Comparison of ENCODE assay signal across 36 cellular contexts in genomic region chr16:4525634-4526277, GRCh38. TPM values are rescaled to one million over a fixed set of nuclear protein-coding genes. Genes with fewer than 3 reads are reported as not detected.
DNase-seq lines count a peak whose midpoint lies in the region; ATAC-seq, FAIRE-seq and TF ChIP-seq lines count a peak whose summit lies in the region.
"Had no signal": no experiment of that assay in that cellular context is flagged by ENCODE, and none has a peak within 500 bp of the region (broad histone marks: within the 10 kb centered on the region; RNA-seq: fewer than 3 reads in every experiment).

No MANE protein-coding gene starts in this region.

- no peaks in the 10 kb centered on the region; the same call in 1 of the 2 replicates for H3K23me2 ChIP-seq in H1 (ENCODE audit: low read depth, low read length)

- no peak overlapping the region for H3K4me3 ChIP-seq in HEK293 (ENCODE audit: low read depth, low read length)
- H3K4me3 ChIP-seq in H1 (ENCODE audit: extremely low read depth in 1 of 4, insufficient read depth in 2 of 4, low read depth in 3 of 4, low read length in 4 of 4), result no peak overlapping the region
- H3K4me3 ChIP-seq: A549, body of pancreas, HAP-1, hepatocyte, tibial artery had no signal

- no peak overlapping the region for H3K23ac ChIP-seq in H1 (ENCODE audit: insufficient read length)

- H2AK5ac ChIP-seq in H1 (ENCODE audit: low read depth, low read length), result no peak overlapping the region

- no peak overlapping the region for H3K56ac ChIP-seq in H1 (replicated peaks; ENCODE audit: insufficient read length, low read depth, low read length)

- H3K14ac ChIP-seq in H1 (ENCODE audit: insufficient read length), result no peak overlapping the region

- peak overlapping the region; percentile 19 for H3K27ac Mint-ChIP-seq in activated CD4-positive, alpha-beta T cell treated with anti-CD3 and anti-CD28 coated beads for 36 hours
- H3K27ac Mint-ChIP-seq: B cell; CD8-positive, alpha-beta memory T cell; T-helper 1 cell treated with Interleukin-12 subunit alpha and Interleukin-12 subunit beta and Interleukin-4 antibody, amounts not matched to agents 30 μg/mL and 1 μg/mL, for 36 hours had no signal

- H2BK5ac ChIP-seq in H1 (ENCODE audit: low read depth, low read length), result no peak overlapping the region

- CTCF ChIA-PET in activated CD4-positive, alpha-beta T cell treated with anti-CD3 and anti-CD28 coated beads for 36 hours (lab: Charles Lee), result interaction anchor here (1.2 to 1.8 kb wide), 3 partner anchors 10 to 22 kb away, joined by 3 to 5 read pairs (median 4); no protein-coding TSS in a partner anchor
- CTCF ChIA-PET in HEK293 (lab: Yijun Ruan, JAX), result interaction anchor here (0.7 to 1.7 kb wide), 2 partner anchors 23 to 24 kb away, joined by 3 to 6 read pairs; no protein-coding TSS in a partner anchor
- CTCF ChIA-PET in H1 (lab: Charles Lee; ENCODE audit: partially characterized antibody), result interaction anchor here (0.7 to 35.4 kb wide), 6 partner anchors 8 to 87 kb away, joined by 3 to 968 read pairs (median 5); partner anchors contain the start of genes C16orf96 and CDIP1

- no peak overlapping the region for H4K8ac ChIP-seq in H1 (ENCODE audit: extremely low read depth, insufficient read depth, low read length)

- peak overlapping the region; percentile 3; the same call in 1 of the 2 replicates for H3K18ac ChIP-seq in H1 (ENCODE audit: extremely low read depth, low read length)

- H3K27me3 Mint-ChIP-seq in activated CD4-positive, alpha-beta T cell treated with anti-CD3 and anti-CD28 coated beads for 36 hours, result no peaks in the 10 kb centered on the region
- H3K27me3 Mint-ChIP-seq: B cell; CD8-positive, alpha-beta memory T cell had no signal

- no peak overlapping the region for H2BK12ac ChIP-seq in H1 (ENCODE audit: low read depth, low read length)

- no peak overlapping the region for H2BK120ac ChIP-seq in H1 (replicated peaks; ENCODE audit: low read depth, low read length)

- no peak overlapping the region for H3K4me2 ChIP-seq in H1 (ENCODE audit: insufficient read depth in 1 of 2, low read depth in 2 of 2, low read length in 2 of 2)
- H3K4me2 ChIP-seq: A549, hepatocyte, KMS-11, SK-N-SH had no signal

- ATAC-seq in activated CD4-positive, alpha-beta T cell treated with anti-CD3 and anti-CD28 coated beads for 36 hours, result no peak
- ATAC-seq: A549; activated CD8-positive, alpha-beta T cell treated with anti-CD3 and anti-CD28 coated beads, Interleukin-2, amount 10 ng/mL, durations not matched to agents 7 days and 5 days; left lobe of liver; stimulated activated naive CD8-positive, alpha-beta T cell treated with anti-CD3 and anti-CD28 coated beads, Interleukin-15, Interleukin-2, amounts not matched to agents 100 U/mL and 50 U/mL, for 24 hours had no signal

- no peaks in the 10 kb centered on the region for H3K9me3 ChIP-seq in HEK293 (ENCODE audit: control insufficient read depth, insufficient read depth, low read depth, low read length)
- no peaks in the 10 kb centered on the region for H3K9me3 ChIP-seq in H1 (ENCODE audit: insufficient read depth in 2 of 2, low read depth in 1 of 2, low read length in 1 of 2)
- H3K9me3 ChIP-seq: A549, body of pancreas, HAP-1, SK-N-SH, tibial artery had no signal

- H3K79me1 ChIP-seq in H1 (ENCODE audit: low read depth, low read length), result peaks cover 5% of the 10 kb centered on the region

- no peak for FAIRE-seq in H1 (lab: Jason Lieb, UNC)
- FAIRE-seq: A549, HTR-8/SVneo had no signal

- H3K27me3 ChIP-seq in H1 (replicated peaks in 1 of 4; ENCODE audit: control insufficient read depth in 3 of 4, extremely low read depth in 1 of 4, insufficient read depth in 3 of 4, low read length in 3 of 4), result no peaks in the 10 kb centered on the region
- H3K27me3 ChIP-seq: body of pancreas, hepatocyte, tibial artery had no signal

- H3K4ac ChIP-seq in H1 (replicated peaks; ENCODE audit: insufficient read length, low read depth, low read length), result no peak overlapping the region

- no peak for DNase-seq in activated CD4-positive, alpha-beta T cell treated with anti-CD3 and anti-CD28 coated beads for 36 hours
- no peak for DNase-seq in activated CD4-positive, alpha-beta T cell treated with anti-CD3 and anti-CD28 coated beads, Interleukin-2, amount 50 U/mL, for 48 hours
- DNase-seq in H1 (ENCODE audit: low read depth in 1 of 2, low spot score in 2 of 2) (no peak), pons (ENCODE audit: low spot score) (peak; percentile 3), NCI-H748 treated with DMSO at 0.1 percent for 48 hours (lab: John Stamatoyannopoulos, UW) (no peak), NCI-H510A treated with DMSO at 0.1 percent for 48 hours (lab: John Stamatoyannopoulos, UW) (no peak), EL (no peak)
- DNase-seq: activated CD4-positive, alpha-beta T cell treated with anti-CD3 and anti-CD28 coated beads for 1 hour; activated CD8-positive, alpha-beta T cell treated with anti-CD3 and anti-CD28 coated beads, Interleukin-2, amount 10 ng/mL, durations not matched to agents 7 days and 5 days; activated effector memory CD4-positive, alpha-beta T cell treated with anti-CD3 and anti-CD28 coated beads, Interleukin-2, amount 50 U/mL, for 16 hours; activated T-cell treated with anti-CD3 and anti-CD28 coated beads for 4 hours; body of pancreas; CD8-positive, alpha-beta memory T cell; DMS153; effector CD4-positive, alpha-beta T cell; GDM1; mesendoderm; MM.1S; NCI-H2029; NCI-H345; NCI-H82; RPMI8226; SK-N-SH; stimulated activated naive CD8-positive, alpha-beta T cell treated with anti-CD3 and anti-CD28 coated beads, Interleukin-15, Interleukin-2, amounts not matched to agents 100 U/mL and 50 U/mL, for 24 hours; tibial artery had no signal

- POLR2A ChIA-PET in activated CD4-positive, alpha-beta T cell treated with anti-CD3 and anti-CD28 coated beads for 36 hours (lab: Charles Lee), result no interaction called here
- POLR2A ChIA-PET in HEK293 (lab: Yijun Ruan, JAX) (no interaction called here), H1 (lab: Charles Lee; ENCODE audit: partially characterized antibody) (interaction anchor here (0.6 to 2.6 kb wide), 4 partner anchors 11 to 246 kb away, joined by 3 to 11 read pairs (median 6); no protein-coding TSS in a partner anchor)

- H3K4me1 ChIP-seq in HEK293 (ENCODE audit: control insufficient read depth, insufficient read depth, low read length) (peaks cover 3% of the 10 kb centered on the region; the same call in 1 of the 2 replicates), H1 (replicated peaks in 1 of 4; ENCODE audit: control insufficient read depth in 3 of 4, insufficient read depth in 4 of 4, low read length in 3 of 4) (peaks cover 4 to 31% (median 25%) of the 10 kb centered on the region in 4 experiments)
- H3K4me1 ChIP-seq: A549, HAP-1 had no signal

- H3K79me2 ChIP-seq in H1 (ENCODE audit: control insufficient read depth in 1 of 2, insufficient read depth in 2 of 2, low read length in 2 of 2), result peaks cover 3 to 18% of the 10 kb centered on the region in 2 experiments; a peak in 2 of 4 replicates

- no peak overlapping the region for H2AFZ ChIP-seq in H1 (ENCODE audit: low read length)
- H2AFZ ChIP-seq: hepatocyte had no signal

- TF ChIP-seq CTCF in HEK293 (tag by site-specific recombination; IDR thresholded peaks at IDR 0.05), result no peak
- no peak for TF ChIP-seq CTCF in H1 (IDR thresholded peaks at IDR 0.05; ENCODE audit: control extremely low read depth in 1 of 3, insufficient read depth in 1 of 3, low read depth in 1 of 3, low read length in 3 of 3)

- no peak for TF ChIP-seq EP300 in H1 (IDR thresholded peaks at IDR 0.05; ENCODE audit: borderline replicate concordance in 1 of 2, low read depth in 2 of 2, low read length in 2 of 2)

- no peak overlapping the region for H3K27ac ChIP-seq in HEK293 (ENCODE audit: extremely low read depth, low read depth, low read length)
- H3K27ac ChIP-seq in H1 (ENCODE audit: low read depth, low read length), result no peak overlapping the region
- H3K27ac ChIP-seq: A549, epithelial cell of prostate, hepatocyte, KMS-11, tibial artery had no signal

- WGBS in H1 (ENCODE audit: extremely low coverage in 1 of 2, insufficient coverage in 1 of 2, insufficient read length in 1 of 2, insufficient replicate concordance in 2 of 2, low coverage in 1 of 2, low lambda C conversion rate in 2 of 2, missing lambda C conversion rate in 1 of 2), 2 experiments, result 91% methylated on average over 13 of the region's 13 CpGs; no CpG with 5 or more reads in 1 of the 2 experiments

- no peak overlapping the region for H3K4me3 Mint-ChIP-seq in activated CD4-positive, alpha-beta T cell treated with anti-CD3 and anti-CD28 coated beads for 36 hours
- H3K4me3 Mint-ChIP-seq: activated CD8-positive, alpha-beta T cell treated with anti-CD3 and anti-CD28 coated beads, Interleukin-2, amount 10 ng/mL, durations not matched to agents 7 days and 5 days; B cell; CD8-positive, alpha-beta memory T cell; T-helper 1 cell treated with Interleukin-12 subunit alpha and Interleukin-12 subunit beta and Interleukin-4 antibody, amounts not matched to agents 30 μg/mL and 1 μg/mL, for 36 hours had no signal

- 0 out of 2 replicates have a peak overlapping the region, but pooled peaks have one; percentile 46 for H2BK15ac ChIP-seq in H1 (ENCODE audit: low read length)

- peaks cover 0 to 11% of the 10 kb centered on the region in 2 experiments for H4K20me1 ChIP-seq in H1 (replicated peaks in 1 of 2; ENCODE audit: control insufficient read depth in 1 of 2, insufficient read depth in 2 of 2, low read length in 2 of 2)

- no peak overlapping the region for H4K91ac ChIP-seq in H1 (replicated peaks; ENCODE audit: insufficient read length, low read length)

- no peak overlapping the region for H3K9ac ChIP-seq in H1 (replicated peaks in 1 of 4; ENCODE audit: extremely low read depth in 1 of 4, low read depth in 3 of 4, low read length in 3 of 4)
- H3K9ac ChIP-seq: KMS-11, SK-N-SH had no signal

- H4K5ac ChIP-seq in H1 (ENCODE audit: insufficient read length, low read depth, low read length), result no peak overlapping the region

- H3K36me3 ChIP-seq in HEK293 (ENCODE audit: control insufficient read depth in 2 of 2, insufficient read depth in 1 of 2, low read length in 2 of 2), result peaks cover 0 to 26% of the 10 kb centered on the region in 2 experiments; a peak in 1 of 3 replicates
- no peaks in the 10 kb centered on the region for H3K36me3 ChIP-seq in H1 (ENCODE audit: control insufficient read depth in 2 of 4, insufficient read depth in 4 of 4, low read length in 3 of 4)
- H3K36me3 ChIP-seq: HAP-1 had no signal

- no peaks in the 10 kb centered on the region for H3K9me3 Mint-ChIP-seq in activated CD4-positive, alpha-beta T cell treated with anti-CD3 and anti-CD28 coated beads for 36 hours (ENCODE audit: low read depth)
- H3K9me3 Mint-ChIP-seq: CD8-positive, alpha-beta memory T cell; T-helper 1 cell treated with Interleukin-12 subunit alpha and Interleukin-12 subunit beta and Interleukin-4 antibody, amounts not matched to agents 30 μg/mL and 1 μg/mL, for 36 hours had no signal

- TF ChIP-seq POLR2A in H1 (IDR thresholded peaks at IDR 0.05; ENCODE audit: control extremely low read depth in 1 of 2, low read depth in 2 of 2, low read length in 2 of 2), result no peak

- no peak for TF ChIP-seq RAD21 in H1 (IDR thresholded peaks at IDR 0.05 in 1 of 2, conservative IDR thresholded peaks at IDR 0.05 in 1 of 2; ENCODE audit: low read depth in 2 of 2, low read length in 2 of 2)

- intact Hi-C loops in activated CD4-positive, alpha-beta T cell treated with anti-CD3 and anti-CD28 coated beads for 36 hours (cut with DNase I, micrococcal nuclease), result no loop called here

- 0 out of 2 replicates have a peak overlapping the region, but pooled peaks have one; percentile 69 for H2BK20ac ChIP-seq in H1 (ENCODE audit: low read length)

- H3K36me3 Mint-ChIP-seq in activated CD4-positive, alpha-beta T cell treated with anti-CD3 and anti-CD28 coated beads for 36 hours (ENCODE audit: low read depth), result peaks cover 4% of the 10 kb centered on the region

- H3K4me1 Mint-ChIP-seq in activated CD4-positive, alpha-beta T cell treated with anti-CD3 and anti-CD28 coated beads for 36 hours, result peaks cover 33% of the 10 kb centered on the region

RNA-seq across cellular contexts. Expression of gene CDIP1, which starts 12.8 kb away (rescaled TPM):
- total RNA-seq in activated CD4-positive, alpha-beta T cell treated with anti-CD3 and anti-CD28 coated beads for 36 hours, result 10 to 100 TPM; 28.3 to 30.2 TPM
- 73.7 and 76.3 TPM in 2 replicates for total RNA-seq in H1 (2021; fragmentation: NEBNext Ultra II Directional; extraction: Animal tissue kit (Norgen Biotek cat#: 25700))
- 56.6 and 91.0 TPM in 2 replicates for polyA plus RNA-seq in H1 (2011; rRNA removed)
- polyA plus RNA-seq in H1 (2011; cell fraction: cytosol; rRNA removed), result 30.3 TPM
- 56.4 TPM for polyA plus RNA-seq in H1 (2011; cell fraction: nucleus; rRNA removed)
- 63.4 to 93.4 TPM (median 83.5 TPM) in 4 replicates for polyA plus RNA-seq in H1 (2012, experiment 1 of 2)
- 84.1 TPM for polyA plus RNA-seq in H1 (2012, experiment 2 of 2)
- polyA plus RNA-seq in H1 (2013, experiment 1 of 2), result 34.2 TPM
- polyA plus RNA-seq in H1 (2013, experiment 2 of 2), result 34.4 TPM
- polyA minus RNA-seq in H1 (2011; rRNA and poly(A)+ RNA removed), result 28.0 and 32.6 TPM in 2 replicates
- polyA minus RNA-seq in H1 (2011; cell fraction: cytosol; rRNA and poly(A)+ RNA removed), result 24.1 TPM
- 26.3 TPM for polyA minus RNA-seq in H1 (2011; cell fraction: nucleus; rRNA and poly(A)+ RNA removed)

RNA-seq across cellular contexts. Expression of gene C16orf96, which starts 30.4 kb away (rescaled TPM):
- total RNA-seq in activated CD4-positive, alpha-beta T cell treated with anti-CD3 and anti-CD28 coated beads for 36 hours, result under 1 TPM; 0.09 to 0.18 TPM
- 1.3 and 1.6 TPM in 2 replicates for total RNA-seq in H1 (2021; fragmentation: NEBNext Ultra II Directional; extraction: Animal tissue kit (Norgen Biotek cat#: 25700))
- 1.0 and 1.8 TPM in 2 replicates for polyA plus RNA-seq in H1 (2011; rRNA removed)
- 0.97 TPM for polyA plus RNA-seq in H1 (2011; cell fraction: cytosol; rRNA removed)
- 2.1 TPM for polyA plus RNA-seq in H1 (2011; cell fraction: nucleus; rRNA removed)
- 1.4 to 2.0 TPM (median 1.5 TPM) in 4 replicates for polyA plus RNA-seq in H1 (2012, experiment 1 of 2)
- polyA plus RNA-seq in H1 (2012, experiment 2 of 2), result 1.1 TPM
- 0.67 TPM for polyA plus RNA-seq in H1 (2013, experiment 1 of 2)
- 0.72 TPM for polyA plus RNA-seq in H1 (2013, experiment 2 of 2)
- polyA minus RNA-seq in H1 (2011; rRNA and poly(A)+ RNA removed), result 1.4 and 1.6 TPM in 2 replicates
- 1.5 TPM for polyA minus RNA-seq in H1 (2011; cell fraction: cytosol; rRNA and poly(A)+ RNA removed)
- polyA minus RNA-seq in H1 (2011; cell fraction: nucleus; rRNA and poly(A)+ RNA removed), result 1.9 TPM
- total RNA-seq: pulmonary artery endothelial cell had no signal
- polyA plus RNA-seq: hepatocyte had no signal

RNA-seq across cellular contexts. Expression of gene HMOX2, which starts 49.6 kb away (rescaled TPM):
- total RNA-seq in activated CD4-positive, alpha-beta T cell treated with anti-CD3 and anti-CD28 coated beads for 36 hours, result 10 to 100 TPM; 67.7 to 80.2 TPM
- 45.6 and 48.4 TPM in 2 replicates for total RNA-seq in H1 (2021; fragmentation: NEBNext Ultra II Directional; extraction: Animal tissue kit (Norgen Biotek cat#: 25700))
- 33.7 and 36.5 TPM in 2 replicates for polyA plus RNA-seq in H1 (2011; rRNA removed)
- polyA plus RNA-seq in H1 (2011; cell fraction: cytosol; rRNA removed), result 43.5 TPM
- 39.8 TPM for polyA plus RNA-seq in H1 (2011; cell fraction: nucleus; rRNA removed)
- 43.6 to 48.5 TPM (median 44.9 TPM) in 4 replicates for polyA plus RNA-seq in H1 (2012, experiment 1 of 2)
- 35.4 TPM for polyA plus RNA-seq in H1 (2012, experiment 2 of 2)
- 31.2 TPM for polyA plus RNA-seq in H1 (2013, experiment 1 of 2)
- 28.8 TPM for polyA plus RNA-seq in H1 (2013, experiment 2 of 2)
- polyA minus RNA-seq in H1 (2011; rRNA and poly(A)+ RNA removed), result 33.6 and 42.8 TPM in 2 replicates
- 16.3 TPM for polyA minus RNA-seq in H1 (2011; cell fraction: cytosol; rRNA and poly(A)+ RNA removed)
- polyA minus RNA-seq in H1 (2011; cell fraction: nucleus; rRNA and poly(A)+ RNA removed), result 17.1 TPM

RNA-seq across cellular contexts. Expression of gene NMRAL1, which starts 51.3 kb away (rescaled TPM):
- 10 to 100 TPM; 27.1 to 29.5 TPM for total RNA-seq in activated CD4-positive, alpha-beta T cell treated with anti-CD3 and anti-CD28 coated beads for 36 hours
- 66.8 and 72.5 TPM in 2 replicates for total RNA-seq in H1 (2021; fragmentation: NEBNext Ultra II Directional; extraction: Animal tissue kit (Norgen Biotek cat#: 25700))
- polyA plus RNA-seq in H1 (2011; rRNA removed), result 143 and 196 TPM in 2 replicates
- polyA plus RNA-seq in H1 (2011; cell fraction: cytosol; rRNA removed), result 148 TPM
- polyA plus RNA-seq in H1 (2011; cell fraction: nucleus; rRNA removed), result 106 TPM
- polyA plus RNA-seq in H1 (2012, experiment 1 of 2), result 63.8 to 98.0 TPM (median 91.2 TPM) in 4 replicates
- polyA plus RNA-seq in H1 (2012, experiment 2 of 2), result 136 TPM
- 60.8 TPM for polyA plus RNA-seq in H1 (2013, experiment 1 of 2)
- 64.5 TPM for polyA plus RNA-seq in H1 (2013, experiment 2 of 2)
- 72.7 and 89.1 TPM in 2 replicates for polyA minus RNA-seq in H1 (2011; rRNA and poly(A)+ RNA removed)
- polyA minus RNA-seq in H1 (2011; cell fraction: cytosol; rRNA and poly(A)+ RNA removed), result 55.3 TPM
- polyA minus RNA-seq in H1 (2011; cell fraction: nucleus; rRNA and poly(A)+ RNA removed), result 63.2 TPM
